8 cellular contexts compared by ENCODE assay signal in the genomic region with DNA sequence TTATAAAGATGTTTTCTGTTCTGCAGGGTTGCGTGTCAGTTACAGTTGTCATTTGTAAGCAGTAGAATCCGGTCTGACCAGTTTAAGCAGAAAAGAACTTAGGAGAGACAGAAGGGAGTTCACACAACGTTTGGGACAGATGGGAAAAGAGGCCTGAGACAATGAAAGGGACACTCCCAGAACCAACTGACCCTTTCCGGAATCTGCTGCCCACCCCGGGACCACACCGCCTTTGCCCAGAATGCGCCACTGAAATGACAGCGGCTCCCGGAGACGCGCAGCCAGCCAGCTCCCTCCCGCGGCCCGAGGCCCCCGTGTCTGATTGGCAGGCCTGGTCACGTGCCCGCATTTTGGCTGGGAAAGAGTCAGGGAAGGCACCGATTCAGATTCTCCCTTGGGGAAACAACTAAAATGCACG.
DNase-seq lines count a peak whose midpoint lies in the region; ATAC-seq and TF ChIP-seq lines count a peak whose summit lies in the region.

No MANE protein-coding gene starts in this region.

- DNase-seq in PC-9 (peak; percentile 63 to 79), fibroblast of the aortic adventitia (ENCODE audit: low read depth) (peak; percentile 11)
- DNase-seq in activated effector memory CD4-positive, alpha-beta T cell treated with Interleukin-2 at 50 U/mL for 16 hours: peak; percentile 14
- peak; percentile 78 for DNase-seq in stimulated activated naive CD8-positive, alpha-beta T cell treated with anti-CD3 and anti-CD28 coated beads, Interleukin-15, Interleukin-2, amounts not matched to agents 100 U/mL and 50 U/mL, for 24 hours

- no peaks in the 10 kb centered on the region for H4K20me1 ChIP-seq in PC-9 (ENCODE audit: insufficient read depth)

- H3K4me3 ChIP-seq in PC-9 (peak overlapping the region; percentile 56), fibroblast of the aortic adventitia (ENCODE audit: low read depth, low read length) (peak overlapping the region; percentile 31)

- no peaks in the 10 kb centered on the region for H3K27me3 ChIP-seq in PC-9 (ENCODE audit: insufficient read depth, low read depth)

- H3K4me1 Mint-ChIP-seq in nephron: peaks cover 16% of the 10 kb centered on the region

- H3K9me2 ChIP-seq in PC-9 (ENCODE audit: insufficient read depth): no peaks in the 10 kb centered on the region

- CTCF ChIA-PET in PC-9 (lab: Charles Lee): no interaction called here

- no peaks in the 10 kb centered on the region for H3K79me2 ChIP-seq in PC-9 (ENCODE audit: low read depth)

- peaks cover 3% of the 10 kb centered on the region for H3K9me3 Mint-ChIP-seq in nephron

- POLR2A ChIA-PET in PC-9 (lab: Charles Lee; ENCODE audit: unreplicated experiment): interaction anchor here (0.6 kb wide), 1 partner anchor 45 kb away, joined by 4 read pairs; no protein-coding TSS in a partner anchor

- no peak for TF ChIP-seq CTCF in PC-9 (conservative IDR thresholded peaks at IDR 0.05)
- no peak for TF ChIP-seq CTCF in fibroblast of the aortic adventitia (IDR thresholded peaks at IDR 0.05; ENCODE audit: insufficient read depth, low read length)
- no peak for TF ChIP-seq CTCF in nephron (IDR thresholded peaks at IDR 0.05; ENCODE audit: unreplicated experiment in 3 of 3)

- H3K4me2 ChIP-seq in PC-9: peak overlapping the region; percentile 73

- no TSS peak for BruUV-seq in PC-9 (replicated peaks; lab: Mats Ljungman, UMichigan)

- intact Hi-C loops in PC-9 (cut with micrococcal nuclease; ENCODE audit: unreplicated experiment): no loop called here

- peaks cover 34% of the 10 kb centered on the region for H3F3A ChIP-seq in PC-9 (ENCODE audit: insufficient read depth, low read depth)

- peak overlapping the region; percentile 39 to 51 (median 45) for H3K27ac Mint-ChIP-seq in nephron

- peaks cover 3% of the 10 kb centered on the region for H3K36me3 Mint-ChIP-seq in nephron (ENCODE audit: low read depth)

- TF ChIP-seq POLR2A in GM10847 (IDR thresholded peaks at IDR 0.05; ENCODE audit: extremely low read depth, insufficient read length): peak; percentile 26

- H3K27me3 Mint-ChIP-seq in nephron (ENCODE audit: low read depth): no peaks in the 10 kb centered on the region

- peaks cover 38% of the 10 kb centered on the region for H3K4me1 ChIP-seq in PC-9 (replicated peaks; ENCODE audit: insufficient read depth)

- ATAC-seq in HG03432 (IDR thresholded peaks at IDR 0.05; ENCODE audit: unreplicated experiment) (peak; percentile 32), GM21576 (IDR thresholded peaks at IDR 0.05; ENCODE audit: unreplicated experiment) (no peak)
- peak; percentile 89 for ATAC-seq in stimulated activated naive CD8-positive, alpha-beta T cell treated with anti-CD3 and anti-CD28 coated beads, Interleukin-15, Interleukin-2, amounts not matched to agents 100 U/mL and 50 U/mL, for 24 hours

- no peaks in the 10 kb centered on the region for H3K36me3 ChIP-seq in PC-9 (ENCODE audit: low read depth)

- peak overlapping the region; percentile 74 for H3K27ac ChIP-seq in PC-9

- peak overlapping the region; percentile 65 to 81 (median 69) for H3K4me3 Mint-ChIP-seq in nephron

- H3K9me3 ChIP-seq in PC-9 (ENCODE audit: insufficient read depth, low read depth): peaks cover 4% of the 10 kb centered on the region; the same call in 1 of the 2 replicates

- peak overlapping the region; percentile 70 for H2AFZ ChIP-seq in PC-9

Comparison
In these comparisons a context has a peak if more than half of its experiments do, and no peak if none do; other contexts are left out.
1. DNase-seq: peak in every context shown above with its lines; median percentile 78 in stimulated activated naive CD8-positive, alpha-beta T cell treated with anti-CD3 and anti-CD28 coated beads, Interleukin-15, Interleukin-2, amounts not matched to agents 100 U/mL and 50 U/mL, for 24 hours; 71 in PC-9; 14 in activated effector memory CD4-positive, alpha-beta T cell treated with Interleukin-2 at 50 U/mL for 16 hours; 11 in fibroblast of the aortic adventitia.